In the genomic region with DNA sequence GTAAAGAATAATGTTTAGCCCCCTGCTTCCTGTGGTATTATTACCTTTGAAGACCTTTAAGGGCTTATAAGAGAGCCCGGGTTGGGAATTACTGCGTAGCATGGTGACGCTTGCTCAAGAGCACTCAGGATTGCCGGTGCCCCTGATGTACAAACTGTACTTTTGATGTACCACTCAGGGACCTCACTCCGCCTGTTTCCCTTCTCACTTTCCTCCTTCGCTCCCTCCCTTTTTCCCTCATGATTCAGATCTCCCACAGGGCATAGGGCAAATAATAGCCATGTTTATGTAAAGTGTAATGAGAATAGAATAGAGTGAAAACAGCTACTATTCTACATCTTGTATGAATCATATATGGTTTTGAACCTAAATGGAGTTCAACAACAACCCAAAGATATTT, we compare ENCODE assay signal across 18 cellular contexts.
DNase-seq lines count a peak whose midpoint lies in the region; ATAC-seq and TF ChIP-seq lines count a peak whose summit lies in the region.
"Had no signal": no experiment of that assay in that cellular context is flagged by ENCODE, and none has a peak within 500 bp of the region (broad histone marks: within the 10 kb centered on the region; RNA-seq: fewer than 3 reads in every experiment).

No MANE protein-coding gene starts in this region.

- H3K27me3 Mint-ChIP-seq in GM23338 (ENCODE audit: insufficient read depth, low read depth, poor library complexity) = no peaks in the 10 kb centered on the region
- H3K27me3 Mint-ChIP-seq: activated naive CD8-positive, alpha-beta T cell treated with anti-CD3 and anti-CD28 coated beads, Interleukin-2, amount 10 ng/mL, durations not matched to agents 7 days and 5 days; activated T-cell treated with anti-CD3 and anti-CD28 coated beads, Interleukin-2, amount 50 U/mL, for 24 hours had no signal

- H3K9me3 Mint-ChIP-seq in GM23338 = no peaks in the 10 kb centered on the region
- H3K9me3 Mint-ChIP-seq: activated naive CD8-positive, alpha-beta T cell treated with anti-CD3 and anti-CD28 coated beads, Interleukin-2, amount 10 ng/mL, durations not matched to agents 7 days and 5 days; activated T-cell treated with anti-CD3 and anti-CD28 coated beads, Interleukin-2, amount 50 U/mL, for 24 hours; IgD-negative memory B cell had no signal

- no peak overlapping the region for H3K27ac ChIP-seq in GM23338 (ENCODE audit: low read depth)
- H3K27ac ChIP-seq in VCaP = peak overlapping the region; percentile 83
- H3K27ac ChIP-seq in heart left ventricle = peak overlapping the region; percentile 1 to 82 (median 64)
- H3K27ac ChIP-seq in prostate gland = peak overlapping the region; percentile 12 to 52
- H3K27ac ChIP-seq: colonic mucosa, SJCRH30, tibial artery had no signal

- H3K36me3 Mint-ChIP-seq in GM23338 (ENCODE audit: low read depth) = no peaks in the 10 kb centered on the region
- H3K36me3 Mint-ChIP-seq: activated naive CD8-positive, alpha-beta T cell treated with anti-CD3 and anti-CD28 coated beads, Interleukin-2, amount 10 ng/mL, durations not matched to agents 7 days and 5 days; IgD-negative memory B cell had no signal

- 0 out of 2 replicates have a peak, but pooled peaks cover 4% of the 10 kb centered on the region for H3K9me2 ChIP-seq in GM23338 (ENCODE audit: insufficient read depth)

- H3K4me1 ChIP-seq in GM23338 (ENCODE audit: insufficient read depth) (no peaks in the 10 kb centered on the region), heart left ventricle (peaks cover 0 to 74% (median 30%) of the 10 kb centered on the region in 12 donors), prostate gland (replicated peaks) (no peaks in the 10 kb centered on the region)
- H3K4me1 ChIP-seq: colonic mucosa, SJCRH30 had no signal

- peak overlapping the region; percentile 72; the same call in 1 of the 2 replicates for H2AFZ ChIP-seq in GM23338

- no peaks in the 10 kb centered on the region for H3K79me2 ChIP-seq in GM23338 (replicated peaks; ENCODE audit: insufficient read depth)

- no peak for ATAC-seq in GM23338
- peak; percentile 14 to 56 (median 24) for ATAC-seq in heart left ventricle
- ATAC-seq in HG03520 (IDR thresholded peaks at IDR 0.05; ENCODE audit: unreplicated experiment) = no peak

- no peak overlapping the region for H3K4me2 ChIP-seq in GM23338

- H3K27ac Mint-ChIP-seq in GM23338 = no peak overlapping the region
- H3K27ac Mint-ChIP-seq: activated naive CD8-positive, alpha-beta T cell treated with anti-CD3 and anti-CD28 coated beads, Interleukin-2, amount 10 ng/mL, durations not matched to agents 7 days and 5 days; activated T-cell treated with anti-CD3 and anti-CD28 coated beads, Interleukin-2, amount 50 U/mL, for 24 hours; IgD-negative memory B cell had no signal

- TF ChIP-seq CTCF in GM23338 (conservative IDR thresholded peaks at IDR 0.05; ENCODE audit: low read depth in 2 of 2) (no peak), VCaP (conservative IDR thresholded peaks at IDR 0.05) (no peak), heart left ventricle (IDR thresholded peaks at IDR 0.05) (no peak), prostate gland (IDR thresholded peaks at IDR 0.05) (no peak)

- H3K4me3 ChIP-seq in GM23338 (no peak overlapping the region), heart left ventricle (no peak overlapping the region), prostate gland (no peak overlapping the region)
- H3K4me3 ChIP-seq: colonic mucosa, SJCRH30, tibial artery had no signal

- no peaks in the 10 kb centered on the region for H3F3A ChIP-seq in GM23338 (replicated peaks; ENCODE audit: low read depth)

- H3K36me3 ChIP-seq in GM23338 (ENCODE audit: insufficient read depth) (no peaks in the 10 kb centered on the region), heart left ventricle (peaks cover 0 to 47% (median 13%) of the 10 kb centered on the region in 9 donors), prostate gland (no peaks in the 10 kb centered on the region)
- H3K36me3 ChIP-seq: colonic mucosa, tibial artery had no signal

- H3K4me1 Mint-ChIP-seq in GM23338 = no peaks in the 10 kb centered on the region; the same call in 2 of the 3 replicates
- H3K4me1 Mint-ChIP-seq: IgD-negative memory B cell had no signal

- no peaks in the 10 kb centered on the region for H3K27me3 ChIP-seq in GM23338 (ENCODE audit: insufficient read depth)
- H3K27me3 ChIP-seq in heart left ventricle = no peaks in the 10 kb centered on the region
- H3K27me3 ChIP-seq in prostate gland (replicated peaks; ENCODE audit: insufficient read depth) = no peaks in the 10 kb centered on the region
- H3K27me3 ChIP-seq: colonic mucosa, SJCRH30, tibial artery had no signal

- no peak for TF ChIP-seq POLR2A in heart left ventricle (IDR thresholded peaks at IDR 0.05)
- no peak for TF ChIP-seq POLR2A in prostate gland (IDR thresholded peaks at IDR 0.05)

- H3K9me3 ChIP-seq in heart left ventricle (no peaks in the 10 kb centered on the region), prostate gland (no peaks in the 10 kb centered on the region)
- H3K9me3 ChIP-seq: colonic mucosa, SJCRH30, tibial artery had no signal

- H4K20me1 ChIP-seq in GM23338 (replicated peaks; ENCODE audit: insufficient read depth) = no peaks in the 10 kb centered on the region

- intact Hi-C loops in heart left ventricle (cut with DNase I) = loop anchor here in 1 of 10 donors (5.0 kb wide), 1 partner anchor 42 kb away; no protein-coding TSS in a partner anchor
- intact Hi-C loops in prostate gland (cut with DNase I) = no loop called here

- DNase-seq in GM23338 (ENCODE audit: low spot score) (no peak), heart left ventricle (no peak), prostate gland (ENCODE audit: low spot score) (no peak), medulla oblongata (ENCODE audit: extremely low spot score) (no peak)
- DNase-seq in activated CD8-positive, alpha-beta memory T cell treated with anti-CD3 and anti-CD28 coated beads for 24 hours = no peak
- no peak for DNase-seq in activated effector memory CD4-positive, alpha-beta T cell treated with anti-CD3 and anti-CD28 coated beads, Interleukin-2, amount 50 U/mL, for 16 hours
- DNase-seq: activated naive CD8-positive, alpha-beta T cell treated with anti-CD3 and anti-CD28 coated beads, Interleukin-2, amount 10 ng/mL, durations not matched to agents 7 days and 5 days; activated T-cell treated with anti-CD3 and anti-CD28 coated beads, Interleukin-2, amount 50 U/mL, for 24 hours; colonic mucosa; GOT3; MV-4-11; NCI-H226; SJCRH30; T1000; tibial artery had no signal

- WGBS in heart left ventricle, 4 donors = 63 to 72% (median 70%) methylated on average over 6 of the region's 6 CpGs
- 69% methylated on average over 6 of the region's 6 CpGs for WGBS in prostate gland

- H3K4me3 Mint-ChIP-seq in GM23338 = no peak overlapping the region
- H3K4me3 Mint-ChIP-seq: activated naive CD8-positive, alpha-beta T cell treated with anti-CD3 and anti-CD28 coated beads, Interleukin-2, amount 10 ng/mL, durations not matched to agents 7 days and 5 days; activated T-cell treated with anti-CD3 and anti-CD28 coated beads, Interleukin-2, amount 50 U/mL, for 24 hours; IgD-negative memory B cell had no signal

TF ChIP-seq in GM23338, 12 proteins besides CTCF, POLR2A, EP300 and RAD21:
- TF ChIP-seq, protein P1, sequence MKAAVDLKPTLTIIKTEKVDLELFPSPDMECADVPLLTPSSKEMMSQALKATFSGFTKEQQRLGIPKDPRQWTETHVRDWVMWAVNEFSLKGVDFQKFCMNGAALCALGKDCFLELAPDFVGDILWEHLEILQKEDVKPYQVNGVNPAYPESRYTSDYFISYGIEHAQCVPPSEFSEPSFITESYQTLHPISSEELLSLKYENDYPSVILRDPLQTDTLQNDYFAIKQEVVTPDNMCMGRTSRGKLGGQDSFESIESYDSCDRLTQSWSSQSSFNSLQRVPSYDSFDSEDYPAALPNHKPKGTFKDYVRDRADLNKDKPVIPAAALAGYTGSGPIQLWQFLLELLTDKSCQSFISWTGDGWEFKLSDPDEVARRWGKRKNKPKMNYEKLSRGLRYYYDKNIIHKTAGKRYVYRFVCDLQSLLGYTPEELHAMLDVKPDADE (IDR thresholded peaks at IDR 0.05) = no peak
- no peak for TF ChIP-seq ZNF114 (CRISPR knock-in tag; IDR thresholded peaks at IDR 0.05)

Comparison
In these comparisons a context has a peak if more than half of its experiments do, and no peak if none do; other contexts are left out.
1. ATAC-seq: peak in heart left ventricle (4 of 4); none in GM23338 (single experiment) and HG03520 (single experiment).